In genomic region chr11:108122166-108122628, GRCh38 we compare ENCODE assay signal across 8 cellular contexts. TPM values are rescaled to one million over a fixed set of nuclear protein-coding genes. Genes with fewer than 3 reads are reported as not detected.
DNase-seq lines count a peak whose midpoint lies in the region; ATAC-seq and TF ChIP-seq lines count a peak whose summit lies in the region.

No MANE protein-coding gene starts in this region.

- H3K9ac ChIP-seq in mesenchymal stem cell (ENCODE audit: low read length), result peak overlapping the region; percentile 92

- no peak overlapping the region for H2BK120ac ChIP-seq in mesenchymal stem cell (ENCODE audit: low read depth, low read length)

- H3K27me3 ChIP-seq in mesenchymal stem cell (ENCODE audit: control insufficient read depth in 1 of 2, insufficient read depth in 1 of 2, low read length in 2 of 2) (no peaks in the 10 kb centered on the region), uterus (no peaks in the 10 kb centered on the region)

- no peak overlapping the region for H2AK5ac ChIP-seq in mesenchymal stem cell (ENCODE audit: low read length, severe bottlenecking)

- H3K4me3 ChIP-seq in choroid plexus epithelial cell (ENCODE audit: low read depth, low read length) (peak overlapping the region; percentile 93), mesenchymal stem cell (ENCODE audit: insufficient read depth in 1 of 2, low read depth in 1 of 2, low read length in 2 of 2) (peak overlapping the region in 1 of 2 experiments; percentile 75), uterus (peak overlapping the region; percentile 83 to 88)

- H3K4me1 ChIP-seq in mesenchymal stem cell (ENCODE audit: control insufficient read depth, insufficient read depth, low read depth, low read length) (peaks cover 3% of the 10 kb centered on the region), uterus (no peaks in the 10 kb centered on the region)

- no peak overlapping the region for H4K8ac ChIP-seq in mesenchymal stem cell (ENCODE audit: low read length)

- H2BK15ac ChIP-seq in mesenchymal stem cell (ENCODE audit: low read depth, poor library complexity, severe bottlenecking), result no peak overlapping the region

- no peak overlapping the region for H3K4ac ChIP-seq in mesenchymal stem cell (ENCODE audit: low read depth in 1 of 2, low read length in 2 of 2)

- TF ChIP-seq POLR2A in uterus (IDR thresholded peaks at IDR 0.05), result no peak

- H4K91ac ChIP-seq in mesenchymal stem cell (ENCODE audit: low read length), result no peak overlapping the region

- 40% methylated on average over 9 of the region's 9 CpGs for WGBS in mesenchymal stem cell

- no peak overlapping the region for H3K14ac ChIP-seq in mesenchymal stem cell (ENCODE audit: low read length in 2 of 2)

- H2BK12ac ChIP-seq in mesenchymal stem cell (ENCODE audit: low read length in 2 of 2), result no peak overlapping the region

- DNase-seq in DMS53 (lab: John Stamatoyannopoulos, UW) (peak; percentile 46), DMS53 treated with DMSO at 0.1 percent for 48 hours (lab: John Stamatoyannopoulos, UW; ENCODE audit: unreplicated experiment) (no peak), NCI-H774 (lab: John Stamatoyannopoulos, UW) (peak; percentile 30), choroid plexus epithelial cell (ENCODE audit: low read depth) (peak; percentile 74), mesenchymal stem cell (peak; percentile 56), uterus (peak in 1 of 2 donors; percentile 27)
- no peak for DNase-seq in activated effector memory CD4-positive, alpha-beta T cell treated with anti-CD3 and anti-CD28 coated beads, Interleukin-2, amount 50 U/mL, for 16 hours

- H3K27ac ChIP-seq in mesenchymal stem cell (ENCODE audit: low read length, poor library complexity, severe bottlenecking) (no peak overlapping the region), uterus (peak overlapping the region; percentile 92 to 96)

- peaks cover 15% of the 10 kb centered on the region for H3K79me1 ChIP-seq in mesenchymal stem cell (replicated peaks; ENCODE audit: low read length, poor library complexity, severe bottlenecking)

- H3K4me2 ChIP-seq in mesenchymal stem cell (ENCODE audit: low read length, poor library complexity, severe bottlenecking), result peak overlapping the region; percentile 80

- H2AFZ ChIP-seq in mesenchymal stem cell (ENCODE audit: low read depth, low read length), result no peak overlapping the region

- ATAC-seq in GM18511 (IDR thresholded peaks at IDR 0.05; ENCODE audit: unreplicated experiment), result no peak

- TF ChIP-seq CTCF in choroid plexus epithelial cell (conservative IDR thresholded peaks at IDR 0.05; ENCODE audit: low read depth, low read length), result no peak
- no peak for TF ChIP-seq CTCF in uterus (IDR thresholded peaks at IDR 0.05)

- no peak overlapping the region for H2BK5ac ChIP-seq in mesenchymal stem cell (ENCODE audit: low read depth, low read length, poor library complexity, severe bottlenecking)

- intact Hi-C loops in uterus (cut with DNase I; ENCODE audit: low total_unique reads), result no loop called here

- no peaks in the 10 kb centered on the region for H3K36me3 ChIP-seq in mesenchymal stem cell (ENCODE audit: control insufficient read depth in 1 of 2, insufficient read depth in 2 of 2, low read depth in 1 of 2, low read length in 2 of 2)
- no peaks in the 10 kb centered on the region for H3K36me3 ChIP-seq in uterus

- H3K18ac ChIP-seq in mesenchymal stem cell (ENCODE audit: low read depth in 1 of 2, low read length in 2 of 2), result peak overlapping the region in 1 of 2 experiments; percentile 34

- H3K23ac ChIP-seq in mesenchymal stem cell (ENCODE audit: low read length in 2 of 2), result no peak overlapping the region

- H3K9me3 ChIP-seq in mesenchymal stem cell (ENCODE audit: control insufficient read depth, low read length) (no peaks in the 10 kb centered on the region), uterus (no peaks in the 10 kb centered on the region)

RNA-seq across cellular contexts. Expression of gene ACAT1, which starts 0.8 kb away (rescaled TPM):
- polyA plus RNA-seq in mesenchymal stem cell (2013, experiment 1 of 2), result 45.7 TPM
- polyA plus RNA-seq in mesenchymal stem cell (2013, experiment 2 of 2), result 47.4 TPM
- 10 to 100 TPM; 50.9 to 86.2 (median 70.9) TPM for total RNA-seq in uterus

Comparison
In these comparisons a context has a peak if more than half of its experiments do, and no peak if none do; other contexts are left out.
1. DNase-seq: peak in DMS53 (single experiment), NCI-H774 (single experiment), choroid plexus epithelial cell (single experiment) and mesenchymal stem cell (single experiment); none in DMS53 treated with DMSO at 0.1 percent for 48 hours (single experiment) and activated effector memory CD4-positive, alpha-beta T cell treated with anti-CD3 and anti-CD28 coated beads, Interleukin-2, amount 50 U/mL, for 16 hours (single experiment).